ENCODE assay signal across 28 cellular contexts in genomic region chr3:111890051-111890580, GRCh38. TPM values are rescaled to one million over a fixed set of nuclear protein-coding genes. Genes with fewer than 3 reads are reported as not detected.
A peak's percentile ranks its signal among the peaks of the same experiment; 100 is the strongest.
DNase-seq lines count a peak whose midpoint lies in the region; ATAC-seq, FAIRE-seq and TF ChIP-seq lines count a peak whose summit lies in the region.
"Had no signal": no experiment of that assay in that cellular context is flagged by ENCODE, and none has a peak within 500 bp of the region (broad histone marks: within the 10 kb centered on the region; RNA-seq: fewer than 3 reads in every experiment).

No MANE protein-coding gene starts in this region.

- H3K4me1 ChIP-seq in IMR-90 (ENCODE audit: control insufficient read depth, insufficient read depth, low read length) (no peaks in the 10 kb centered on the region), HAP-1 (no peaks in the 10 kb centered on the region)
- H3K4me1 ChIP-seq: adrenal gland, neural progenitor cell had no signal

- H3K56ac ChIP-seq in IMR-90 (ENCODE audit: extremely low read depth, insufficient read depth, low read length) = no peak overlapping the region

- H4K8ac ChIP-seq in IMR-90 (ENCODE audit: low read depth in 2 of 2, low read length in 2 of 2) = no peak overlapping the region

- no peak overlapping the region for H3K4ac ChIP-seq in IMR-90 (ENCODE audit: low read depth, low read length)

- H2AFZ ChIP-seq in IMR-90 (replicated peaks; ENCODE audit: low read length, poor library complexity) = no peak overlapping the region
- H2AFZ ChIP-seq: neural progenitor cell had no signal

- no peak for ATAC-seq in IMR-90 (ENCODE audit: low read depth)
- ATAC-seq: activated T-cell treated with anti-CD3 and anti-CD28 coated beads, Interleukin-2, amount 50 U/mL, for 72 hours; gastroesophageal sphincter; Panc1; stimulated activated naive CD8-positive, alpha-beta T cell treated with anti-CD3 and anti-CD28 coated beads, Interleukin-15, amount 100 ng/mL, for 72 hours had no signal

- H3K27ac ChIP-seq in IMR-90 (ENCODE audit: insufficient read depth, low read length) = no peak overlapping the region
- H3K27ac ChIP-seq: 22Rv1, adrenal gland, esophagus squamous epithelium, gastroesophageal sphincter, neural progenitor cell, tibial artery had no signal

- H4K5ac ChIP-seq in IMR-90 (ENCODE audit: low read depth, low read length) = no peak overlapping the region

- H3K79me1 ChIP-seq in IMR-90 (ENCODE audit: low read depth in 1 of 2, low read length in 2 of 2) = peaks cover 3 to 4% of the 10 kb centered on the region in 2 experiments; a peak in 2 of 4 replicates

- no TSS peak for BruUV-seq in IMR-90 (replicated peaks; lab: Mats Ljungman, UMichigan)

- in situ Hi-C loops in IMR-90 (cut with MboI; ENCODE audit: low sequenced_read_pairs) = no loop called here
- in situ Hi-C loops in HAP-1 (cut with MboI; ENCODE audit: low sequenced_read_pairs) = no loop called here

- no peak overlapping the region for H2BK5ac ChIP-seq in IMR-90 (ENCODE audit: low read depth, low read length, poor library complexity, severe bottlenecking)

- H2BK15ac ChIP-seq in IMR-90 (ENCODE audit: low read depth, low read length) = no peak overlapping the region

- no peak overlapping the region for H2BK20ac ChIP-seq in IMR-90 (ENCODE audit: low read depth, low read length)

- intact Hi-C loops in IMR-90 (cut with micrococcal nuclease) = no loop called here

- no peak overlapping the region for H3K9ac ChIP-seq in IMR-90 (ENCODE audit: low read depth, low read length)
- H3K9ac ChIP-seq: neural progenitor cell had no signal

- DNase-seq in NCI-H524 (lab: John Stamatoyannopoulos, UW) (peak; percentile 21 to 48), NCI-H524 treated with DMSO at 0.1 percent for 48 hours (lab: John Stamatoyannopoulos, UW) (no peak), IMR-90 (no peak), RPMI7951 (ENCODE audit: low read depth) (peak; percentile 24), SHP77 treated with DMSO at 0.1 percent for 48 hours (lab: John Stamatoyannopoulos, UW) (no peak), HAP-1 (ENCODE audit: low spot score in 2 of 2) (no peak), SKM-1 treated with dmso at 0.1 percent for 144 hours (lab: John Stamatoyannopoulos, UW; ENCODE audit: unreplicated experiment) (no peak)
- DNase-seq: activated CD4-positive, alpha-beta T cell treated with anti-CD3 and anti-CD28 coated beads, Interleukin-2, amount 10 ng/mL, durations not matched to agents 24 days and 14 days; activated naive CD4-positive, alpha-beta T cell treated with Interleukin-2 at 50 U/mL for 16 hours; activated T-cell treated with anti-CD3 and anti-CD28 coated beads, Interleukin-2, amount 50 U/mL, for 72 hours; AML-193; CD4-positive, alpha-beta memory T cell; esophagus squamous epithelium; GF-D8; islet precursor cell; Karpas-422; NCI-H1048; NCI-H187 treated with DMSO at 0.1 percent for 48 hours; NK-92 treated with Interleukin-12 subunit alpha and Interleukin-12 subunit beta, amount 100 ng/mL, for 24 hours; stimulated activated naive CD8-positive, alpha-beta T cell treated with anti-CD3 and anti-CD28 coated beads, Interleukin-15, amount 100 ng/mL, for 72 hours; tibial artery had no signal

- no peak overlapping the region for H3K4me3 ChIP-seq in IMR-90 (ENCODE audit: insufficient read depth, low read depth, low read length)
- H3K4me3 ChIP-seq in HAP-1 = no peak overlapping the region
- H3K4me3 ChIP-seq: adrenal gland, esophagus squamous epithelium, gastroesophageal sphincter, neural progenitor cell, tibial artery had no signal

- no peak for TF ChIP-seq POLR2A in IMR-90 (IDR thresholded peaks at IDR 0.05; ENCODE audit: low read depth, low read length)

- no peak overlapping the region for H2BK120ac ChIP-seq in IMR-90 (ENCODE audit: low read depth, low read length)

- H3K4me2 ChIP-seq in IMR-90 (ENCODE audit: low read depth, low read length) = no peak overlapping the region
- H3K4me2 ChIP-seq: neural progenitor cell had no signal

- POLR2A ChIA-PET in IMR-90 (lab: Charles Lee; ENCODE audit: unreplicated experiment) = no interaction called here

- WGBS in IMR-90 (ENCODE audit: extremely low coverage in 2 of 2, insufficient read length in 1 of 2), 2 experiments = 100% methylated on average over 1 of the region's 5 CpGs; no CpG with 5 or more reads in 1 of the 2 experiments

- no peak for TF ChIP-seq RAD21 in IMR-90 (IDR thresholded peaks at IDR 0.05; ENCODE audit: low read length)

- no peak overlapping the region for H4K91ac ChIP-seq in IMR-90 (ENCODE audit: insufficient read depth, low read depth, low read length)

- no peak overlapping the region for H2AK9ac ChIP-seq in IMR-90 (replicated peaks; ENCODE audit: low read depth, low read length, poor library complexity)

- no peak overlapping the region for H3K23ac ChIP-seq in IMR-90 (ENCODE audit: low read depth, low read length)

- H3K9me3 ChIP-seq in IMR-90 (ENCODE audit: control insufficient read depth, insufficient read depth, low read length) (no peaks in the 10 kb centered on the region), HAP-1 (no peaks in the 10 kb centered on the region)
- H3K9me3 ChIP-seq: adrenal gland, esophagus squamous epithelium, gastroesophageal sphincter, tibial artery had no signal

- H3K36me3 ChIP-seq in IMR-90 (ENCODE audit: control insufficient read depth, insufficient read depth, low read length) (peaks cover 4% of the 10 kb centered on the region), HAP-1 (replicated peaks) (no peaks in the 10 kb centered on the region)
- H3K36me3 ChIP-seq: adrenal gland, neural progenitor cell had no signal

- H4K20me1 ChIP-seq in IMR-90 (ENCODE audit: insufficient read depth, low read length) = no peaks in the 10 kb centered on the region

- H3K27me3 ChIP-seq in IMR-90 (ENCODE audit: control insufficient read depth, insufficient read depth, low read length) (no peaks in the 10 kb centered on the region), HAP-1 (ENCODE audit: low read depth) (no peaks in the 10 kb centered on the region)
- H3K27me3 ChIP-seq: adrenal gland, esophagus squamous epithelium, gastroesophageal sphincter, neural progenitor cell, tibial artery had no signal

- no peak overlapping the region for H3K18ac ChIP-seq in IMR-90 (ENCODE audit: low read depth, low read length)

- FAIRE-seq in islet of Langerhans (lab: Jason Lieb, UNC) = peak; percentile 41
- FAIRE-seq: colon had no signal

- peak overlapping the region; percentile 62; the same call in 1 of the 2 replicates for H2AK5ac ChIP-seq in IMR-90 (ENCODE audit: low read depth, low read length)

- TF ChIP-seq CTCF in IMR-90 (conservative IDR thresholded peaks at IDR 0.05; ENCODE audit: low read depth, low read length) = no peak

- CTCF ChIA-PET in IMR-90 (lab: Yijun Ruan, JAX) = interaction anchor here (1.2 kb wide), 1 partner anchor 77 kb away, joined by 4 read pairs; no protein-coding TSS in a partner anchor

- H3K9me1 ChIP-seq in IMR-90 (ENCODE audit: insufficient read depth, low read length) = no peaks in the 10 kb centered on the region

- no peak overlapping the region for H3K14ac ChIP-seq in IMR-90 (replicated peaks; ENCODE audit: low read depth, low read length)

- dilution Hi-C loops in IMR-90 (cut with HindIII; ENCODE audit: low sequenced_read_pairs, unreplicated experiment) = no loop called here

TF ChIP-seq in IMR-90, 13 proteins besides CTCF, POLR2A, EP300 and RAD21:
- TF ChIP-seq MAZ (IDR thresholded peaks at IDR 0.05; ENCODE audit: borderline replicate concordance, low read depth, low read length) = no peak
- no peak for TF ChIP-seq CHD1 (IDR thresholded peaks at IDR 0.05; ENCODE audit: low read depth, low read length)
- no peak for TF ChIP-seq ELK1 (IDR thresholded peaks at IDR 0.05; ENCODE audit: borderline replicate concordance, low read depth, low read length)
- TF ChIP-seq SMC3 (IDR thresholded peaks at IDR 0.05; ENCODE audit: low read depth, low read length) = no peak
- no peak for TF ChIP-seq USF2 (IDR thresholded peaks at IDR 0.05; ENCODE audit: low read depth, low read length)

RNA-seq across cellular contexts. Expression of gene PHLDB2, which starts 31.1 kb away (rescaled TPM):
- total RNA-seq in IMR-90 (2012; rRNA removed) = 27.2 and 28.7 TPM in 2 replicates
- polyA plus RNA-seq in IMR-90 (2012; rRNA removed) = 8.0 and 10.6 TPM in 2 replicates
- polyA plus RNA-seq in IMR-90 (2012; cell fraction: cytosol; rRNA removed) = 2.4 and 2.9 TPM in 2 replicates
- 4.0 and 19.6 TPM in 2 replicates for polyA plus RNA-seq in IMR-90 (2012; cell fraction: nucleus; rRNA removed; ENCODE audit: low replicate concordance)
- 92.6 and 122 TPM in 2 replicates for total RNA-seq in RPMI7951 (2014; rRNA removed; shearing (Covaris generic))

Comparison
In these comparisons a context has a peak if more than half of its experiments do, and no peak if none do; other contexts are left out.
1. DNase-seq: peak in NCI-H524 (2 of 2) and RPMI7951 (single experiment); none in NCI-H524 treated with DMSO at 0.1 percent for 48 hours (single experiment), IMR-90 (single experiment), SHP77 treated with DMSO at 0.1 percent for 48 hours (single experiment), HAP-1 (0 of 2) and SKM-1 treated with dmso at 0.1 percent for 144 hours (single experiment).